Comparison of ENCODE assay signal across 8 cellular contexts in genomic region chr2:150911766-150912280, GRCh38.
DNase-seq lines count a peak whose midpoint lies in the region; ATAC-seq, FAIRE-seq and TF ChIP-seq lines count a peak whose summit lies in the region.

No MANE protein-coding gene starts in this region.

- no peak overlapping the region for H3K9ac ChIP-seq in neural progenitor cell

- ATAC-seq in esophagus mucosa (peak; percentile 80), HG03442 (IDR thresholded peaks at IDR 0.05; ENCODE audit: unreplicated experiment) (no peak)
- no peak for ATAC-seq in stimulated activated memory B cell treated with anti-CD40 and anti-IgM and Interleukin-4, amounts not matched to agents 10 μg/mL and 1 μg/mL and 100 μg/mL, for 72 hours

- H2AFZ ChIP-seq in neural progenitor cell (replicated peaks) = peak overlapping the region; percentile 31

- peak; percentile 51 for TF ChIP-seq CTCF in AG09319 (IDR thresholded peaks at IDR 0.05; ENCODE audit: low read depth, low read length)
- no peak for TF ChIP-seq CTCF in neural progenitor cell (IDR thresholded peaks at IDR 0.05)

- H3K27ac ChIP-seq in neural progenitor cell = no peak overlapping the region

- H3K9me3 ChIP-seq in neural progenitor cell (ENCODE audit: low read depth) = no peaks in the 10 kb centered on the region

- no peak overlapping the region for H3K4me3 Mint-ChIP-seq in neural progenitor cell
- no peak overlapping the region for H3K4me3 Mint-ChIP-seq in stimulated activated memory B cell treated with anti-CD40 and anti-IgM and Interleukin-4, amounts not matched to agents 10 μg/mL and 1 μg/mL and 100 μg/mL, for 72 hours

- H4K20me1 ChIP-seq in neural progenitor cell (ENCODE audit: low read depth) = no peaks in the 10 kb centered on the region

- DNase-seq in AG09319 (ENCODE audit: extremely low read depth, low read depth) (peak; percentile 86), NOMO-1 (lab: John Stamatoyannopoulos, UW; ENCODE audit: unreplicated experiment in 2 of 2) (peak; percentile 77 to 87), neural progenitor cell (ENCODE audit: low spot score) (no peak), GM19239 (ENCODE audit: insufficient read length, low spot score) (no peak)
- DNase-seq in central memory CD4-positive, alpha-beta T cell = no peak

- H3K27ac Mint-ChIP-seq in neural progenitor cell = no peak overlapping the region
- no peak overlapping the region for H3K27ac Mint-ChIP-seq in stimulated activated memory B cell treated with anti-CD40 and anti-IgM and Interleukin-4, amounts not matched to agents 10 μg/mL and 1 μg/mL and 100 μg/mL, for 72 hours

- peaks cover 5% of the 10 kb centered on the region for H3K4me1 Mint-ChIP-seq in neural progenitor cell
- H3K4me1 Mint-ChIP-seq in stimulated activated memory B cell treated with anti-CD40 and anti-IgM and Interleukin-4, amounts not matched to agents 10 μg/mL and 1 μg/mL and 100 μg/mL, for 72 hours = no peaks in the 10 kb centered on the region

- H3K36me3 Mint-ChIP-seq in neural progenitor cell = no peaks in the 10 kb centered on the region
- H3K36me3 Mint-ChIP-seq in stimulated activated memory B cell treated with anti-CD40 and anti-IgM and Interleukin-4, amounts not matched to agents 10 μg/mL and 1 μg/mL and 100 μg/mL, for 72 hours = no peaks in the 10 kb centered on the region

- peaks cover 4% of the 10 kb centered on the region for H3K27me3 Mint-ChIP-seq in neural progenitor cell (ENCODE audit: insufficient read depth, low read depth)
- no peaks in the 10 kb centered on the region for H3K27me3 Mint-ChIP-seq in stimulated activated memory B cell treated with anti-CD40 and anti-IgM and Interleukin-4, amounts not matched to agents 10 μg/mL and 1 μg/mL and 100 μg/mL, for 72 hours

- H3K36me3 ChIP-seq in neural progenitor cell = no peaks in the 10 kb centered on the region

- no peaks in the 10 kb centered on the region for H3F3A ChIP-seq in neural progenitor cell (ENCODE audit: low read depth)

- FAIRE-seq in GM19239 (lab: Jason Lieb, UNC) = no peak

- H3K27me3 ChIP-seq in neural progenitor cell = no peaks in the 10 kb centered on the region

- peaks cover 3% of the 10 kb centered on the region for H3K9me3 Mint-ChIP-seq in neural progenitor cell
- peaks cover 3% of the 10 kb centered on the region for H3K9me3 Mint-ChIP-seq in stimulated activated memory B cell treated with anti-CD40 and anti-IgM and Interleukin-4, amounts not matched to agents 10 μg/mL and 1 μg/mL and 100 μg/mL, for 72 hours

- no peak overlapping the region for H3K4me3 ChIP-seq in neural progenitor cell

- no peaks in the 10 kb centered on the region for H3K4me1 ChIP-seq in neural progenitor cell

- no peak overlapping the region for H3K4me2 ChIP-seq in neural progenitor cell

- H3K79me2 ChIP-seq in neural progenitor cell (ENCODE audit: low read depth) = no peaks in the 10 kb centered on the region

Comparison
In these comparisons a context has a peak if more than half of its experiments do, and no peak if none do; other contexts are left out.
1. DNase-seq: peak in AG09319 (single experiment) and NOMO-1 (2 of 2); none in neural progenitor cell (single experiment), central memory CD4-positive, alpha-beta T cell (single experiment) and GM19239 (single experiment).